Comparison of ENCODE assay signal across 12 cellular contexts in the genomic region with DNA sequence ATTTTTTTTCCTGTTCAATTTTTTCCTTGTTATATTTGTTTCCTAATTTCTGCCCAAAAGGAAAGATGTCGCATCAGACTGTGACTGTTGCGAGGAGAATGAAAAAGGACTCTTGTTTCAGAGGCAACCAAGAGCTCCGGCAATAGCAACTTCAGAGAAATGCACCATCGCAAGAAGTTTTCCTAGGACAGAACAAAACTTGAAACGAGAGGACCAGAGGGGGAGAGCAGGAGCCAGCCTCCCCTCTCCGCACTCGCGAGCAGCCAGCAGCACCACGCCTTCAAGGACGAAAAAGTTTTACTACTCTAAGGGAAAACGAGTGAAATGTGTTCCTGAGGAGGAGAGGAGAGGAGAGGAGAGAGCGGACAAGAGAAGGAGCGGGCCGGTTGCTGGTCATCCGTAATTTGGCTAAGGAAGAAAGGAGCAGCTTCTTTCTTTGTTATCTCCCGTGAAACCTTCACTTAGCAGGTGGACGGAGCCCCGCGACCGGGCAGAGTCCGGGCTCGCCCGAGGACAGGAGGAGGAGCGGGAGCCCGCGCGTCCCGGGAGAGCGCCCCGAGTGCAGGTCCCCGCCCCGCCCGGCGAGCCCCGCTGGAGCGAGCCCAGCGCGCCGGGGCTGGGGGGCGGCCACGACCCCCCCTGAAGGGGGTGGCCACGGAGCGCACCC. TPM values are rescaled to one million over a fixed set of nuclear protein-coding genes. Genes with fewer than 3 reads are reported as not detected.
DNase-seq lines count a peak whose midpoint lies in the region; ATAC-seq, FAIRE-seq and TF ChIP-seq lines count a peak whose summit lies in the region.
"Had no signal": no experiment of that assay in that cellular context is flagged by ENCODE, and none has a peak within 500 bp of the region (broad histone marks: within the 10 kb centered on the region; RNA-seq: fewer than 3 reads in every experiment).

No MANE protein-coding gene starts in this region.

- H3K36me3 ChIP-seq in hepatocyte (replicated peaks; ENCODE audit: insufficient read depth, low read depth) = no peaks in the 10 kb centered on the region
- H3K36me3 ChIP-seq in small intestine (ENCODE audit: control insufficient read depth in 2 of 2, insufficient read depth in 2 of 2, low read length in 2 of 2) = no peaks in the 10 kb centered on the region
- H3K36me3 ChIP-seq: pancreas, SJSA1, upper lobe of left lung had no signal

- WGBS in hepatocyte (ENCODE audit: low lambda C conversion rate, missing lambda C conversion rate) = 4% methylated on average over 26 of the region's 43 CpGs
- 4 to 12% (median 5%) methylated on average over 27 to 43 of the region's 43 CpGs for WGBS in small intestine, 3 donors

- H3K9me2 ChIP-seq in hepatocyte (replicated peaks; ENCODE audit: insufficient read depth) = no peaks in the 10 kb centered on the region

- no peak for TF ChIP-seq CTCF in hepatocyte (IDR thresholded peaks at IDR 0.05; ENCODE audit: poor library complexity)

- peak overlapping the region; percentile 41 for H2AFZ ChIP-seq in hepatocyte

- peak overlapping the region; percentile 82 for H3K4me2 ChIP-seq in hepatocyte

- H3K4me1 ChIP-seq in hepatocyte (ENCODE audit: insufficient read depth) (peaks cover 16% of the 10 kb centered on the region), small intestine (ENCODE audit: control insufficient read depth in 2 of 2, insufficient read depth in 1 of 2, low read depth in 1 of 2, low read length in 1 of 2) (peaks cover 2 to 4% of the 10 kb centered on the region in 2 donors)

- FAIRE-seq in small intestine (lab: Jason Lieb, UNC) = no peak
- FAIRE-seq: HepG2, pancreas had no signal

- no peak overlapping the region for H3K4me3 ChIP-seq in hepatocyte
- H3K4me3 ChIP-seq in small intestine (ENCODE audit: low read depth in 1 of 2, low read length in 2 of 2) = peak overlapping the region in 1 of 2 donors; percentile 45

- H4K20me1 ChIP-seq in hepatocyte (ENCODE audit: insufficient read depth, poor library complexity, severe bottlenecking) = no peaks in the 10 kb centered on the region

- H3K27me3 ChIP-seq in hepatocyte (peaks cover 83% of the 10 kb centered on the region), small intestine (ENCODE audit: control insufficient read depth in 2 of 2, insufficient read depth in 2 of 2, low read length in 2 of 2) (peaks cover 26 to 49% of the 10 kb centered on the region in 2 donors)

- DNase-seq in NCI-H748 (lab: John Stamatoyannopoulos, UW; ENCODE audit: unreplicated experiment) (peak; percentile 51), NCI-H748 treated with DMSO at 0.1 percent for 48 hours (lab: John Stamatoyannopoulos, UW) (no peak), SW480 (ENCODE audit: low spot score) (peak; percentile 28), hepatocyte (ENCODE audit: low spot score) (no peak), small intestine (peak; percentile 16)
- no peak for DNase-seq in stimulated activated CD8-positive, alpha-beta memory T cell treated with anti-CD3 and anti-CD28 coated beads, Interleukin-4, amount 100 ng/mL, for 48 hours
- no peak for DNase-seq in activated CD4-positive, alpha-beta T cell treated with anti-CD3 and anti-CD28 coated beads for 48 hours

- H3K27ac ChIP-seq in hepatocyte (no peak overlapping the region), small intestine (ENCODE audit: low read depth in 1 of 2, low read length in 1 of 2) (no peak overlapping the region)
- H3K27ac ChIP-seq: pancreas, SJSA1, upper lobe of left lung had no signal

- no peaks in the 10 kb centered on the region for H3K79me2 ChIP-seq in hepatocyte

- H3K9me3 ChIP-seq in hepatocyte (ENCODE audit: low read depth) (no peaks in the 10 kb centered on the region), small intestine (ENCODE audit: control insufficient read depth, low read depth) (no peaks in the 10 kb centered on the region)
- H3K9me3 ChIP-seq: pancreas, upper lobe of left lung had no signal

- no peak for ATAC-seq in GM21390 (IDR thresholded peaks at IDR 0.05; ENCODE audit: unreplicated experiment)

RNA-seq across cellular contexts. Expression of a gene that starts 0.7 kb away (rescaled TPM):
- total RNA-seq in hepatocyte = not detected in 2 replicates
- polyA plus RNA-seq in hepatocyte (not detected in 2 replicates), small intestine (under 1 TPM in 1 of 3 donors, not detected in 2; 0.15 TPM)
- total RNA-seq: HepG2, pancreas, upper lobe of left lung had no signal
- polyA plus RNA-seq: HepG2, pancreas had no signal

Comparison
In these comparisons a context has a peak if more than half of its experiments do, and no peak if none do; other contexts are left out.
1. DNase-seq: peak in NCI-H748 (single experiment), SW480 (single experiment) and small intestine (single experiment); none in NCI-H748 treated with DMSO at 0.1 percent for 48 hours (single experiment), hepatocyte (single experiment), stimulated activated CD8-positive, alpha-beta memory T cell treated with anti-CD3 and anti-CD28 coated beads, Interleukin-4, amount 100 ng/mL, for 48 hours (single experiment) and activated CD4-positive, alpha-beta T cell treated with anti-CD3 and anti-CD28 coated beads for 48 hours (single experiment).